Comparison of ENCODE assay signal across 8 cellular contexts in genomic region chr3:48898383-48899234, GRCh38. TPM values are rescaled to one million over a fixed set of nuclear protein-coding genes. Genes with fewer than 3 reads are reported as not detected.
A peak's percentile ranks its signal among the peaks of the same experiment; 100 is the strongest.
DNase-seq lines count a peak whose midpoint lies in the region; ATAC-seq, FAIRE-seq and TF ChIP-seq lines count a peak whose summit lies in the region.

Gene SLC25A20, minus strand, starts transcription at chr3:48898882. Its CDS starts 88 bp downstream, at chr3:48898794.

- in situ Hi-C loops in HepG2 (cut with HindIII; ENCODE audit: extremely low pct_ligation_motif_present, low pct_unique_long_range_greater_than_20kb), result no loop called here

- H3K79me2 ChIP-seq in HepG2 (ENCODE audit: insufficient read depth, low read length), result no peaks in the 10 kb centered on the region

- no peaks in the 10 kb centered on the region for H3K36me3 ChIP-seq in HepG2 (replicated peaks in 1 of 2; ENCODE audit: control insufficient read depth in 1 of 2, insufficient read depth in 2 of 2, low read length in 2 of 2)

- TF ChIP-seq EP300 in HepG2 (IDR thresholded peaks at IDR 0.05; ENCODE audit: low read depth in 2 of 2, low read length in 2 of 2), result no peak
- TF ChIP-seq EP300 in HepG2 (CRISPR knock-in tag; IDR thresholded peaks at IDR 0.05; ENCODE audit: borderline replicate concordance), result no peak

- BruUV-seq in HepG2 (replicated peaks; lab: Mats Ljungman, UMichigan), result TSS peak; percentile 79

- POLR2A ChIA-PET in HepG2 (lab: Yijun Ruan, JAX), result interaction anchor here (0.6 to 4.5 kb wide), 8 partner anchors 11 to 164 kb away, joined by 3 to 39 read pairs (median 12); partner anchors contain the start of genes ARIH2 and PRKAR2A

- H3K4me2 ChIP-seq in HepG2 (ENCODE audit: low read depth, low read length), result peak within 1 kb of the TSS; percentile 99

- DNase-seq in AG08396 (ENCODE audit: low spot score) (peak; percentile 95), NCI-H526 (lab: John Stamatoyannopoulos, UW) (peak; percentile 52 to 94), dermis blood vessel endothelial cell (peak; percentile 82), HepG2 (ENCODE audit: low spot score) (peak; percentile 80)
- peak; percentile 86 for DNase-seq in activated CD4-positive, alpha-beta T cell treated with anti-CD3 and anti-CD28 coated beads, Interleukin-2, amount 50 U/mL, for 1 hour
- peak; percentile 91 to 92 for DNase-seq in stimulated activated CD4-positive, alpha-beta T cell treated with anti-CD3 and anti-CD28 coated beads, Interleukin-2, amount 100 ng/mL, for 48 hours

- H4K20me1 ChIP-seq in HepG2 (ENCODE audit: insufficient read depth, low read length), result no peaks in the 10 kb centered on the region

- FAIRE-seq in HepG2 (lab: Jason Lieb, UNC), result peak; percentile 70

- no peak for TF ChIP-seq POLR2A in HepG2 (IDR thresholded peaks at IDR 0.05; ENCODE audit: insufficient read depth in 1 of 2, low read depth in 2 of 2, low read length in 2 of 2)

- H3K4me1 ChIP-seq in HepG2 (ENCODE audit: insufficient read depth, low read length), result peaks cover 42% of the 10 kb centered on the region

- ATAC-seq in GM18870 (IDR thresholded peaks at IDR 0.05; ENCODE audit: unreplicated experiment) (peak; percentile 56), HG03108 (IDR thresholded peaks at IDR 0.05; ENCODE audit: unreplicated experiment) (peak; percentile 92), HepG2 (peak; percentile 83)

- H2AFZ ChIP-seq in HepG2 (ENCODE audit: low read length), result peak within 1 kb of the TSS; percentile 92

- CTCF ChIA-PET in HepG2 (lab: Yijun Ruan, JAX; ENCODE audit: low intra/inter-chr PET ratio, low total read pairs), result interaction anchor here (0.7 kb wide), 1 partner anchor 21 kb away, joined by 3 read pairs; no protein-coding TSS in a partner anchor

- TF ChIP-seq RAD21 in HepG2 (CRISPR knock-in tag; IDR thresholded peaks at IDR 0.05), result peak; percentile 37; the same call in 1 of the 2 replicates

- no peaks in the 10 kb centered on the region for H3K27me3 ChIP-seq in HepG2 (ENCODE audit: control insufficient read depth in 1 of 2, insufficient read depth in 2 of 2, low read length in 2 of 2)

- H3K9me3 ChIP-seq in HepG2 (ENCODE audit: low read length), result no peaks in the 10 kb centered on the region

- peak within 1 kb of the TSS; percentile 71 to 94 (median 84) for H3K4me3 ChIP-seq in HepG2 (replicated peaks in 1 of 3; ENCODE audit: insufficient read depth in 1 of 3, low read depth in 2 of 3, low read length in 3 of 3)

- intact Hi-C loops in HepG2 (cut with micrococcal nuclease; ENCODE audit: unreplicated experiment), result no loop called here

- no peak; the same call in 1 of the 2 replicates for TF ChIP-seq CTCF in HepG2 (CRISPR knock-in tag; IDR thresholded peaks at IDR 0.05)

- H3K9ac ChIP-seq in HepG2 (ENCODE audit: insufficient read depth, low read depth, low read length), result peak within 1 kb of the TSS; percentile 67

- peak within 1 kb of the TSS; percentile 78 for H3K27ac ChIP-seq in HepG2 (ENCODE audit: extremely low read length, insufficient read depth, low read length)

- WGBS in HepG2 (ENCODE audit: low lambda C conversion rate), result 1% methylated on average over 34 of the region's 54 CpGs

TF ChIP-seq in HepG2, 621 proteins besides CTCF, POLR2A, EP300 and RAD21 (continues in another document):
- TF ChIP-seq IKZF4 (CRISPR knock-in tag; IDR thresholded peaks at IDR 0.05; ENCODE audit: borderline replicate concordance, low read depth, not compliant biosample characterization) (no peak), ZNF724P (CRISPR knock-in tag; IDR thresholded peaks at IDR 0.05; ENCODE audit: borderline replicate concordance) (0 out of 2 replicates have a peak, but pooled peaks have one; percentile 44), NR1H2 (CRISPR knock-in tag; IDR thresholded peaks at IDR 0.05; ENCODE audit: borderline replicate concordance, low read depth) (peak; percentile 22; the same call in 1 of the 2 replicates), ZHX2 (IDR thresholded peaks at IDR 0.05; ENCODE audit: low read depth) (no peak), ZHX2 (CRISPR knock-in tag; IDR thresholded peaks at IDR 0.05; ENCODE audit: borderline replicate concordance) (no peak), TFDP1 (CRISPR knock-in tag; IDR thresholded peaks at IDR 0.05; ENCODE audit: borderline replicate concordance) (peak; percentile 23; the same call in 1 of the 2 replicates)

RNA-seq across cellular contexts. Expression of gene SLC25A20, which starts in this region (rescaled TPM):
- total RNA-seq in dermis blood vessel endothelial cell, result 21.9 and 29.3 TPM in 2 replicates
- total RNA-seq in HepG2 (2016; rRNA removed; fragmentation: Illumina TruSeq; extraction: Trizol), result 25.4 and 26.6 TPM in 2 replicates
- 4.5 and 5.9 TPM in 2 replicates for total RNA-seq in HepG2 (2016; cell fraction: cytosol; rRNA removed; fragmentation: Illumina TruSeq; extraction: Trizol; ENCODE audit: low read depth)
- total RNA-seq in HepG2 (2016; cell fraction: insoluble cytoplasmic fraction; rRNA removed; fragmentation: Illumina TruSeq; extraction: Trizol), result 25.7 and 27.5 TPM in 2 replicates
- 9.2 and 10.0 TPM in 2 replicates for total RNA-seq in HepG2 (2016; cell fraction: membrane; rRNA removed; fragmentation: Illumina TruSeq; extraction: Trizol)
- total RNA-seq in HepG2 (2016; cell fraction: nucleus; rRNA removed; fragmentation: Illumina TruSeq; extraction: Trizol), result 19.7 and 25.4 TPM in 2 replicates
- polyA plus RNA-seq in HepG2 (2011; rRNA removed), result 21.1 and 21.9 TPM in 2 replicates
- polyA plus RNA-seq in HepG2 (2011; cell fraction: cytosol; rRNA removed), result 10.2 and 20.1 TPM in 2 replicates
- polyA plus RNA-seq in HepG2 (2011; cell fraction: nucleus; rRNA removed), result 12.0 and 22.2 TPM in 2 replicates
- polyA plus RNA-seq in HepG2 (2012), result 13.7 and 16.2 TPM in 2 replicates
- 5.2 and 5.4 TPM in 2 replicates for polyA plus RNA-seq in HepG2 (2016; cell fraction: cytosol; fragmentation: Illumina TruSeq; extraction: Trizol; ENCODE audit: low read depth)
- polyA plus RNA-seq in HepG2 (2016; cell fraction: insoluble cytoplasmic fraction; fragmentation: Illumina TruSeq; extraction: Trizol; ENCODE audit: low read depth), result 20.6 and 21.9 TPM in 2 replicates
- polyA plus RNA-seq in HepG2 (2016; cell fraction: membrane; fragmentation: Illumina TruSeq; extraction: Trizol; ENCODE audit: low read depth), result 8.0 and 9.1 TPM in 2 replicates
- 31.3 and 31.5 TPM in 2 replicates for polyA plus RNA-seq in HepG2 (2016; cell fraction: nucleus; fragmentation: Illumina TruSeq; extraction: Trizol; ENCODE audit: insufficient read depth, low read depth)
- 7.9 and 9.7 TPM in 2 replicates for polyA minus RNA-seq in HepG2 (2011; rRNA and poly(A)+ RNA removed; ENCODE audit: low replicate concordance)
- 5.2 and 5.8 TPM in 2 replicates for polyA minus RNA-seq in HepG2 (2011; cell fraction: cytosol; rRNA and poly(A)+ RNA removed)
- 4.1 and 11.4 TPM in 2 replicates for polyA minus RNA-seq in HepG2 (2011; cell fraction: nucleus; rRNA and poly(A)+ RNA removed)

Comparison
In these comparisons a context has a peak if more than half of its experiments do, and no peak if none do; other contexts are left out.
1. Peak in every context shown above with its lines: DNase-seq, ATAC-seq, H3K4me3 ChIP-seq and H3K27ac ChIP-seq.